8 cellular contexts compared by ENCODE assay signal in genomic region chr16:70453117-70453890, GRCh38. TPM values are rescaled to one million over a fixed set of nuclear protein-coding genes. Genes with fewer than 3 reads are reported as not detected.
A peak's percentile ranks its signal among the peaks of the same experiment; 100 is the strongest.
DNase-seq lines count a peak whose midpoint lies in the region; ATAC-seq and TF ChIP-seq lines count a peak whose summit lies in the region.

No MANE protein-coding gene starts in this region.

- ATAC-seq in HG03457 (IDR thresholded peaks at IDR 0.05; ENCODE audit: unreplicated experiment) = no peak

- H3K4me3 Mint-ChIP-seq in activated T-helper 1 cell treated with anti-CD3 and anti-CD28 coated beads, Interleukin-12 subunit alpha, Interleukin-12 subunit beta, Interleukin-2, Interleukin-4 antibody, amounts not matched to agents 30 ng/mL and 10 ng/mL and 1 ng/mL, durations not matched to agents 14 hours and 24 hours and 36 hours = peak overlapping the region; percentile 91

- no peaks in the 10 kb centered on the region for H3K27me3 Mint-ChIP-seq in activated T-helper 1 cell treated with anti-CD3 and anti-CD28 coated beads, Interleukin-12 subunit alpha, Interleukin-12 subunit beta, Interleukin-2, Interleukin-4 antibody, amounts not matched to agents 30 ng/mL and 10 ng/mL and 1 ng/mL, durations not matched to agents 14 hours and 24 hours and 36 hours (ENCODE audit: insufficient read depth)

- POLR2A ChIA-PET in HEK293 (lab: Yijun Ruan, JAX) = interaction anchor here (0.5 to 3.8 kb wide), 7 partner anchors 13 to 155 kb away, joined by 3 to 31 read pairs (median 5); partner anchors contain the start of genes COG4 and ST3GAL2

- H3K27ac Mint-ChIP-seq in activated T-helper 1 cell treated with anti-CD3 and anti-CD28 coated beads, Interleukin-12 subunit alpha, Interleukin-12 subunit beta, Interleukin-2, Interleukin-4 antibody, amounts not matched to agents 30 ng/mL and 10 ng/mL and 1 ng/mL, durations not matched to agents 14 hours and 24 hours and 36 hours = peak overlapping the region; percentile 83

- WGBS in iPS DF 6.9 (ENCODE audit: insufficient coverage, insufficient read length) = no CpG with 5 or more reads among the region's 11 CpGs
- 96 to 98% (median 97%) methylated on average over 11 of the region's 11 CpGs for WGBS in spleen, 5 donors
- 93 to 98% methylated on average over 11 of the region's 11 CpGs for WGBS in thyroid gland, 2 donors

- H3K36me3 ChIP-seq in HEK293 (ENCODE audit: control insufficient read depth in 2 of 2, insufficient read depth in 1 of 2, low read length in 2 of 2) = no peaks in the 10 kb centered on the region
- H3K36me3 ChIP-seq in iPS DF 6.9 (ENCODE audit: control insufficient read depth, insufficient read depth, low read length) = no peaks in the 10 kb centered on the region
- H3K36me3 ChIP-seq in spleen = no peaks in the 10 kb centered on the region
- no peaks in the 10 kb centered on the region for H3K36me3 ChIP-seq in thyroid gland

- H3K9me3 ChIP-seq in HEK293 (ENCODE audit: control insufficient read depth, insufficient read depth, low read depth, low read length) = no peaks in the 10 kb centered on the region
- H3K9me3 ChIP-seq in iPS DF 6.9 (ENCODE audit: control insufficient read depth, insufficient read depth, low read length) = no peaks in the 10 kb centered on the region
- no peaks in the 10 kb centered on the region for H3K9me3 ChIP-seq in spleen
- H3K9me3 ChIP-seq in thyroid gland = no peaks in the 10 kb centered on the region

- CTCF ChIA-PET in HEK293 (lab: Yijun Ruan, JAX) = interaction anchor here (0.6 to 2.0 kb wide), 5 partner anchors 14 to 59 kb away, joined by 4 to 9 read pairs (median 4); partner anchors contain the start of gene ST3GAL2

- DNase-seq in activated T-helper 1 cell treated with anti-CD3 and anti-CD28 coated beads, Interleukin-12 subunit alpha, Interleukin-12 subunit beta, Interleukin-2, Interleukin-4 antibody, amounts not matched to agents 30 ng/mL and 10 ng/mL and 1 ng/mL, durations not matched to agents 14 hours and 24 hours and 36 hours (ENCODE audit: low spot score) = no peak
- DNase-seq in iPS DF 6.9 (ENCODE audit: low read depth, low spot score) = no peak
- DNase-seq in spleen = no peak
- no peak for DNase-seq in A172 (ENCODE audit: low spot score)
- DNase-seq in thyroid gland = no peak
- DNase-seq in stimulated activated CD4-positive, alpha-beta T cell treated with anti-CD3 and anti-CD28 coated beads, Interleukin-4, amount 100 ng/mL, for 24 hours = no peak

- H3K4me1 Mint-ChIP-seq in activated T-helper 1 cell treated with anti-CD3 and anti-CD28 coated beads, Interleukin-12 subunit alpha, Interleukin-12 subunit beta, Interleukin-2, Interleukin-4 antibody, amounts not matched to agents 30 ng/mL and 10 ng/mL and 1 ng/mL, durations not matched to agents 14 hours and 24 hours and 36 hours (ENCODE audit: low read depth) = peaks cover 21% of the 10 kb centered on the region

- no peaks in the 10 kb centered on the region for H3K9me3 Mint-ChIP-seq in activated T-helper 1 cell treated with anti-CD3 and anti-CD28 coated beads, Interleukin-12 subunit alpha, Interleukin-12 subunit beta, Interleukin-2, Interleukin-4 antibody, amounts not matched to agents 30 ng/mL and 10 ng/mL and 1 ng/mL, durations not matched to agents 14 hours and 24 hours and 36 hours

- TF ChIP-seq CTCF in HEK293 (tag by site-specific recombination; IDR thresholded peaks at IDR 0.05) (no peak), spleen (IDR thresholded peaks at IDR 0.05 in 8 of 11, conservative IDR thresholded peaks at IDR 0.05 in 3 of 11) (no peak), thyroid gland (IDR thresholded peaks at IDR 0.05) (no peak)

- H3K4me3 ChIP-seq in HEK293 (ENCODE audit: low read depth, low read length) (peak overlapping the region; percentile 89), iPS DF 6.9 (ENCODE audit: low read length) (peak overlapping the region; percentile 59; the same call in 1 of the 2 replicates), spleen (peak overlapping the region in 7 of 8 donors; percentile 75 to 98 (median 87)), thyroid gland (replicated peaks in 1 of 3) (peak overlapping the region in 1 of 3 donors; percentile 94)

- H3K27me3 ChIP-seq in iPS DF 6.9 (ENCODE audit: control insufficient read depth, insufficient read depth, low read length) (no peaks in the 10 kb centered on the region), spleen (replicated peaks in 1 of 7) (peaks cover 0 to 8% (median 0%) of the 10 kb centered on the region in 7 donors), thyroid gland (no peaks in the 10 kb centered on the region)

- H3K27ac ChIP-seq in HEK293 (ENCODE audit: extremely low read depth, low read depth, low read length) = no peak overlapping the region
- no peak overlapping the region for H3K27ac ChIP-seq in iPS DF 6.9 (ENCODE audit: low read length)
- H3K27ac ChIP-seq in spleen = peak overlapping the region in 6 of 8 donors; percentile 91 to 98 (median 95)
- H3K27ac ChIP-seq in thyroid gland = peak overlapping the region in 1 of 3 donors; percentile 96

- intact Hi-C loops in activated T-helper 1 cell treated with anti-CD3 and anti-CD28 coated beads, Interleukin-12 subunit alpha, Interleukin-12 subunit beta, Interleukin-2, Interleukin-4 antibody, amounts not matched to agents 30 ng/mL and 10 ng/mL and 1 ng/mL, durations not matched to agents 14 hours and 24 hours and 36 hours (cut with micrococcal nuclease) = loop anchor here (5.0 kb wide), 1 partner anchor 201 kb away; the partner anchor contains the start of gene EXOSC6
- intact Hi-C loops in spleen (cut with DNase I; ENCODE audit: low total_unique reads) (loop anchor here (10.0 kb wide), 1 partner anchor 49 kb away; no protein-coding TSS in a partner anchor), thyroid gland (cut with DNase I) (loop anchor here (5.0 kb wide), 1 partner anchor 71 kb away; no protein-coding TSS in a partner anchor)

- no peaks in the 10 kb centered on the region for H3K36me3 Mint-ChIP-seq in activated T-helper 1 cell treated with anti-CD3 and anti-CD28 coated beads, Interleukin-12 subunit alpha, Interleukin-12 subunit beta, Interleukin-2, Interleukin-4 antibody, amounts not matched to agents 30 ng/mL and 10 ng/mL and 1 ng/mL, durations not matched to agents 14 hours and 24 hours and 36 hours (ENCODE audit: low read depth)

- H3K4me1 ChIP-seq in HEK293 (ENCODE audit: control insufficient read depth, insufficient read depth, low read length) = no peaks in the 10 kb centered on the region
- no peaks in the 10 kb centered on the region for H3K4me1 ChIP-seq in iPS DF 6.9 (ENCODE audit: control insufficient read depth, insufficient read depth, low read length)
- H3K4me1 ChIP-seq in spleen = peaks cover 6 to 42% (median 23%) of the 10 kb centered on the region in 6 donors
- peaks cover 0 to 8% of the 10 kb centered on the region in 2 donors for H3K4me1 ChIP-seq in thyroid gland

- TF ChIP-seq POLR2A in spleen (IDR thresholded peaks at IDR 0.05) (no peak), thyroid gland (IDR thresholded peaks at IDR 0.05) (no peak)

TF ChIP-seq in HEK293, 187 proteins besides CTCF, POLR2A, EP300 and RAD21:
- TF ChIP-seq ZNF692 (tag by site-specific recombination; IDR thresholded peaks at IDR 0.05) (0 out of 2 replicates have a peak, but pooled peaks have one; percentile 17), ZNF266 (tag by site-specific recombination; IDR thresholded peaks at IDR 0.05; ENCODE audit: low read depth) (no peak)
- TF ChIP-seq, protein P1, sequence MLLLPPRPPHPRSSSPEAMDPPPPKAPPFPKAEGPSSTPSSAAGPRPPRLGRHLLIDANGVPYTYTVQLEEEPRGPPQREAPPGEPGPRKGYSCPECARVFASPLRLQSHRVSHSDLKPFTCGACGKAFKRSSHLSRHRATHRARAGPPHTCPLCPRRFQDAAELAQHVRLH (tag by site-specific recombination; IDR thresholded peaks at IDR 0.05) = 0 out of 2 replicates have a peak, but pooled peaks have one; percentile 13
TF ChIP-seq in HEK293: peak in this region for 2.

RNA-seq across cellular contexts. Expression of gene FCSK, which starts 1.1 kb away (rescaled TPM):
- total RNA-seq in activated T-helper 1 cell treated with anti-CD3 and anti-CD28 coated beads, Interleukin-12 subunit alpha, Interleukin-12 subunit beta, Interleukin-2, Interleukin-4 antibody, amounts not matched to agents 30 ng/mL and 10 ng/mL and 1 ng/mL, durations not matched to agents 14 hours and 24 hours and 36 hours = 19.7 and 21.0 TPM in 2 replicates
- total RNA-seq in spleen (10 to 100 TPM; 20.8 to 31.9 (median 27.1) TPM), thyroid gland (10 to 100 TPM; 20.3 to 40.2 (median 24.5) TPM)
- 10 to 100 TPM in 2 of 3 donors, 1 to 10 TPM in 1; 8.1 to 18.6 (median 16.7) TPM for polyA plus RNA-seq in spleen
- 9.4 and 13.8 TPM in 2 replicates for total RNA-seq in A172 (2014; rRNA removed; shearing (Covaris generic))

RNA-seq across cellular contexts. Expression of gene ST3GAL2, which starts 14.4 kb away (rescaled TPM):
- total RNA-seq in activated T-helper 1 cell treated with anti-CD3 and anti-CD28 coated beads, Interleukin-12 subunit alpha, Interleukin-12 subunit beta, Interleukin-2, Interleukin-4 antibody, amounts not matched to agents 30 ng/mL and 10 ng/mL and 1 ng/mL, durations not matched to agents 14 hours and 24 hours and 36 hours = 35.6 and 37.7 TPM in 2 replicates
- total RNA-seq in spleen = 10 to 100 TPM; 33.1 to 66.9 (median 48.1) TPM
- 10 to 100 TPM in 1 of 3 donors, 1 to 10 TPM in 2; 5.2 to 16.5 (median 7.2) TPM for polyA plus RNA-seq in spleen
- 14.4 and 17.3 TPM in 2 replicates for total RNA-seq in A172 (2014; rRNA removed; shearing (Covaris generic))
- total RNA-seq in thyroid gland = 10 to 100 TPM; 11.2 to 17.4 (median 11.8) TPM

Comparison
In these comparisons a context has a peak if more than half of its experiments do, and no peak if none do; other contexts are left out.
1. H3K27ac ChIP-seq: peak in spleen (6 of 8); none in HEK293 (single experiment) and iPS DF 6.9 (single experiment).